Comparison of ENCODE assay signal across 12 cellular contexts in the genomic region with DNA sequence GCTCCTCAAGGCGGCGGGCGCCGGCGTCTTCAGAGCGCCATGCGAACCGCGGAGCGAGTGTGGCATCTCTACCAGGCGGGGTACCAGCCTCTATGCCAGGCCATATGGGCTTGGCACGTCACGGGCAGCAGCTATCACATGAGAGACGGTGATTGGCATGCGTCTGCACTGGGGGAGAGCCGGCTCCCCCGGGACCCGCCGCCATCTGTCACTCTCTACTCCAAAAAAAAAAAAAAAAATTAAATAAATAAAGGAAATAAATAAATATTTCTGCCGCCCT. TPM values are rescaled to one million over a fixed set of nuclear protein-coding genes. Genes with fewer than 3 reads are reported as not detected.
A peak's percentile ranks its signal among the peaks of the same experiment; 100 is the strongest.
DNase-seq lines count a peak whose midpoint lies in the region; ATAC-seq and TF ChIP-seq lines count a peak whose summit lies in the region.
"Had no signal": no experiment of that assay in that cellular context is flagged by ENCODE, and none has a peak within 500 bp of the region (broad histone marks: within the 10 kb centered on the region; RNA-seq: fewer than 3 reads in every experiment).

A gene (minus strand): TSS at position 70 of the 280 bp plus-strand sequence. CDS start 1,321 bp downstream, outside the sequence.

- peaks cover 96% of the 10 kb centered on the region for H3K27me3 Mint-ChIP-seq in activated naive CD4-positive, alpha-beta T cell treated with anti-CD3 and anti-CD28 coated beads, Interleukin-2, amount 10 ng/mL, durations not matched to agents 7 days and 5 days

- H3K9ac ChIP-seq in SK-N-MC (ENCODE audit: insufficient read length), result no peak within 1 kb of the TSS

- TF ChIP-seq CTCF in thoracic aorta (IDR thresholded peaks at IDR 0.05), result no peak

- CTCF ChIA-PET in activated naive CD4-positive, alpha-beta T cell treated with anti-CD3 and anti-CD28 coated beads, Interleukin-2, amount 10 ng/mL, durations not matched to agents 7 days and 5 days (lab: Charles Lee), result no interaction called here

- H3K36me3 ChIP-seq in SK-N-MC (ENCODE audit: insufficient read depth, low read length) (no peaks in the 10 kb centered on the region), thoracic aorta (no peaks in the 10 kb centered on the region)

- peaks cover 20% of the 10 kb centered on the region for H3K4me1 Mint-ChIP-seq in activated naive CD4-positive, alpha-beta T cell treated with anti-CD3 and anti-CD28 coated beads, Interleukin-2, amount 10 ng/mL, durations not matched to agents 7 days and 5 days

- H3K27ac Mint-ChIP-seq in activated naive CD4-positive, alpha-beta T cell treated with anti-CD3 and anti-CD28 coated beads, Interleukin-2, amount 10 ng/mL, durations not matched to agents 7 days and 5 days, result peak within 1 kb of the TSS; percentile 37
- H3K27ac Mint-ChIP-seq: activated naive CD4-positive, alpha-beta T cell treated with anti-CD3 and anti-CD28 coated beads for 36 hours had no signal

- no peak for DNase-seq in activated naive CD4-positive, alpha-beta T cell treated with anti-CD3 and anti-CD28 coated beads, Interleukin-2, amount 10 ng/mL, durations not matched to agents 7 days and 5 days
- no peak for DNase-seq in activated naive CD4-positive, alpha-beta T cell (lab: John Stamatoyannopoulos, UW)
- DNase-seq in SK-N-MC (ENCODE audit: low read depth, low spot score) (no peak), thoracic aorta (ENCODE audit: low spot score) (no peak), NOMO-1 (lab: John Stamatoyannopoulos, UW; ENCODE audit: unreplicated experiment in 2 of 2) (no peak), kidney tubule cell (ENCODE audit: low spot score) (no peak), NCI-H2029 treated with DMSO at 0.1 percent for 48 hours (lab: John Stamatoyannopoulos, UW) (no peak)
- DNase-seq: activated CD4-positive, alpha-beta T cell treated with anti-CD3 and anti-CD28 coated beads, Interleukin-2, amount 50 U/mL, for 1 hour; activated naive CD4-positive, alpha-beta T cell treated with anti-CD3 and anti-CD28 coated beads for 36 hours had no signal

- ATAC-seq in thoracic aorta (ENCODE audit: insufficient number of reproducible peaks, low FRiP score, low read depth), result no peak

- H3K4me3 ChIP-seq in SK-N-MC, result peak within 1 kb of the TSS; percentile 69
- peak within 1 kb of the TSS; percentile 40 for H3K4me3 ChIP-seq in iPS-18c (ENCODE audit: insufficient read depth, low read depth, low read length)
- peak within 1 kb of the TSS; percentile 39 for H3K4me3 ChIP-seq in thoracic aorta

- H3K4me3 Mint-ChIP-seq in activated naive CD4-positive, alpha-beta T cell treated with anti-CD3 and anti-CD28 coated beads, Interleukin-2, amount 10 ng/mL, durations not matched to agents 7 days and 5 days, result no peak within 1 kb of the TSS
- H3K4me3 Mint-ChIP-seq: activated naive CD4-positive, alpha-beta T cell treated with anti-CD3 and anti-CD28 coated beads for 36 hours had no signal

- H3K36me3 Mint-ChIP-seq in activated naive CD4-positive, alpha-beta T cell treated with anti-CD3 and anti-CD28 coated beads, Interleukin-2, amount 10 ng/mL, durations not matched to agents 7 days and 5 days, result no peaks in the 10 kb centered on the region

- H3K9me3 ChIP-seq in SK-N-MC (ENCODE audit: low read depth, low read length) (no peaks in the 10 kb centered on the region), iPS-18c (ENCODE audit: control insufficient read depth, insufficient read depth, low read length) (peaks cover 2% of the 10 kb centered on the region), thoracic aorta (no peaks in the 10 kb centered on the region)

- no peak within 1 kb of the TSS for H3K27ac ChIP-seq in SK-N-MC
- H3K27ac ChIP-seq in thoracic aorta, result no peak within 1 kb of the TSS
- H3K27ac ChIP-seq: skin epidermis had no signal

- H3K9me3 Mint-ChIP-seq in activated naive CD4-positive, alpha-beta T cell treated with anti-CD3 and anti-CD28 coated beads, Interleukin-2, amount 10 ng/mL, durations not matched to agents 7 days and 5 days, result no peaks in the 10 kb centered on the region
- H3K9me3 Mint-ChIP-seq: activated naive CD4-positive, alpha-beta T cell treated with anti-CD3 and anti-CD28 coated beads for 36 hours had no signal

- peaks cover 43% of the 10 kb centered on the region for H3K27me3 ChIP-seq in thoracic aorta (replicated peaks; ENCODE audit: insufficient read depth)

- peaks cover 12 to 29% of the 10 kb centered on the region in 2 donors for H3K4me1 ChIP-seq in thoracic aorta (ENCODE audit: control insufficient read depth in 1 of 2, low read depth in 2 of 2)

RNA-seq across cellular contexts. Expression of the gene that starts here (rescaled TPM):
- not detected for total RNA-seq in thoracic aorta
- total RNA-seq: activated naive CD4-positive, alpha-beta T cell treated with anti-CD3 and anti-CD28 coated beads for 36 hours; glomerular endothelial cell had no signal
